ENCODE assay signal across 1 cellular context in genomic region chr14:20714593-20715250, GRCh38.
A peak's percentile ranks its signal among the peaks of the same experiment; 100 is the strongest.
TF ChIP-seq lines count a peak whose summit lies in the region.

No MANE protein-coding gene starts in this region.

TF ChIP-seq in HEK293, 187 proteins besides CTCF, POLR2A, EP300 and RAD21 (continued from another document):
- TF ChIP-seq PATZ1 (tag by site-specific recombination; IDR thresholded peaks at IDR 0.05) (no peak), ZNF629 (tag by site-specific recombination; IDR thresholded peaks at IDR 0.05) (peak; percentile 20; the same call in 1 of the 2 replicates), ZNF37A (tag by site-specific recombination; IDR thresholded peaks at IDR 0.05) (no peak), ZNF791 (tag by site-specific recombination; IDR thresholded peaks at IDR 0.05) (no peak), ZNF140 (tag by site-specific recombination; IDR thresholded peaks at IDR 0.05) (no peak), ZNF692 (tag by site-specific recombination; IDR thresholded peaks at IDR 0.05) (0 out of 2 replicates have a peak, but pooled peaks have one; percentile 53), ZNF211 (tag by site-specific recombination; IDR thresholded peaks at IDR 0.05; ENCODE audit: low read depth) (no peak), OSR2 (tag by site-specific recombination; IDR thresholded peaks at IDR 0.05) (peak; percentile 62), ZNF391 (tag by site-specific recombination; IDR thresholded peaks at IDR 0.05; ENCODE audit: borderline replicate concordance, low read depth) (no peak), SCRT2 (tag by site-specific recombination; IDR thresholded peaks at IDR 0.05) (peak; percentile 75), TSHZ1 (tag by site-specific recombination; IDR thresholded peaks at IDR 0.05; ENCODE audit: borderline replicate concordance) (no peak), ZNF223 (tag by site-specific recombination; IDR thresholded peaks at IDR 0.05) (no peak), ZNF548 (tag by site-specific recombination; IDR thresholded peaks at IDR 0.05) (no peak), RBAK (tag by site-specific recombination; IDR thresholded peaks at IDR 0.05) (peak; percentile 80), GLIS1 (tag by site-specific recombination; IDR thresholded peaks at IDR 0.05) (peak; percentile 80), ZBTB49 (tag by site-specific recombination; IDR thresholded peaks at IDR 0.05; ENCODE audit: low read depth) (no peak), ZNF394 (tag by site-specific recombination; IDR thresholded peaks at IDR 0.05; ENCODE audit: borderline replicate concordance) (peak; percentile 72)
